Comparison of ENCODE assay signal across 1 cellular context in genomic region chr3:126548556-126549466, GRCh38.
TF ChIP-seq lines count a peak whose summit lies in the region.

No MANE protein-coding gene starts in this region.

TF ChIP-seq in HepG2, 621 proteins besides CTCF, POLR2A, EP300 and RAD21:
- no peak for TF ChIP-seq NR2F2 (IDR thresholded peaks at IDR 0.05; ENCODE audit: borderline replicate concordance, low read depth)
- no peak for TF ChIP-seq SALL1 (CRISPR knock-in tag; IDR thresholded peaks at IDR 0.05)
- TF ChIP-seq SALL2 (CRISPR knock-in tag; IDR thresholded peaks at IDR 0.05): no peak
- no peak for TF ChIP-seq ARNT2 (CRISPR knock-in tag; IDR thresholded peaks at IDR 0.05; ENCODE audit: low read depth)
- TF ChIP-seq HNF1A (IDR thresholded peaks at IDR 0.05; ENCODE audit: low read depth): no peak
- TF ChIP-seq HNF1A (CRISPR knock-in tag; IDR thresholded peaks at IDR 0.05; ENCODE audit: borderline replicate concordance): no peak
- no peak for TF ChIP-seq HBP1 (CRISPR knock-in tag; IDR thresholded peaks at IDR 0.05; ENCODE audit: low read depth)
- no peak for TF ChIP-seq ATF4 (CRISPR knock-in tag; IDR thresholded peaks at IDR 0.05)
